In the genomic region with DNA sequence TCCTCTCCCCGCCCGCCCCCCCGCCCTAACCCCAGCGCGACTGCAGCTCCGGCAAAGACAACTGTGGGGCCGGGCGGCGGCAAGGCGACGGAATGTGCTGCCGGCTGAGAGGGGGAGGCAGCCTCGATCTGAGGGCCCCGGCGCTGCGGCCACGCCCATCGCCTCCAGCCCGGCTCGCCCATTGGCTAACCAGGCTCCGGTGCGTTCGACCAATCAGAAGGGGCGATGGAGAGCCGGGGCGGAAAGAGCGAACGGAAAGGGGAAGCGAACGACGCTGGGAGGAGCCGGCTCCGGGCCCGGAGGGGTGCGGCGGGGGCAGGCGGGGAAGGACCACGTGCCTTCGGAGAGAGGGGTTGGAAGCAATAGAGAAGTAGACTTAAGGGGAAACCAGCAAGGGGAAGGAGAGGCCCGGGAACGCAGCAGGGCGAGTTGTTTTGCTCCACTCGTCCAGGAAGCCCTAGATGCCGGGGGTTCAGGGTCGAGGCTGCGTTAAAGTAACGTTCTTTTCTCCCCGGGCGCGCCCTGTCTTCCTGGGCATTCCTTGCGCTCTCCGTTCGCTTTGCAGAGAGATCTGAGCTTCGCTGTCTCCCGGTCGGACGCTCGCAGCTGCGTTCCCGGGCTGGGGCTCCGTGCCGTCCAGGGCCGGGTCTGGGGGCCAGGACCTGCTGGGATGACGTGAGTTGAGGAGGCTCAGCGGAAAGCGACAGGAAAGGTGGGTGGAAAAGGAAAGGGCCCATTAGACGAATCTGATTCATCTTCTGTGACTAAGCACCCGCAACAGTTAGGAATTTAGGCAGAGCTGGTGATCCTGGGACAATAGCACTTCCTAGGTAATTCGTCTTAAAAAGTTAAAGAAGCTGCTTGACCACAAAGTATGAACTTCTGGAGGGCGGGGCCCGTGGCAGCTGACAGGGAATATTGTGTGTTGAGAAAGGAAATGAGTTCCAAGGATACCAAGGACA, we compare ENCODE assay signal across 1 cellular context.
TF ChIP-seq lines count a peak whose summit lies in the region.

A gene with protein sequence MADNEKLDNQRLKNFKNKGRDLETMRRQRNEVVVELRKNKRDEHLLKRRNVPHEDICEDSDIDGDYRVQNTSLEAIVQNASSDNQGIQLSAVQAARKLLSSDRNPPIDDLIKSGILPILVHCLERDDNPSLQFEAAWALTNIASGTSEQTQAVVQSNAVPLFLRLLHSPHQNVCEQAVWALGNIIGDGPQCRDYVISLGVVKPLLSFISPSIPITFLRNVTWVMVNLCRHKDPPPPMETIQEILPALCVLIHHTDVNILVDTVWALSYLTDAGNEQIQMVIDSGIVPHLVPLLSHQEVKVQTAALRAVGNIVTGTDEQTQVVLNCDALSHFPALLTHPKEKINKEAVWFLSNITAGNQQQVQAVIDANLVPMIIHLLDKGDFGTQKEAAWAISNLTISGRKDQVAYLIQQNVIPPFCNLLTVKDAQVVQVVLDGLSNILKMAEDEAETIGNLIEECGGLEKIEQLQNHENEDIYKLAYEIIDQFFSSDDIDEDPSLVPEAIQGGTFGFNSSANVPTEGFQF (minus strand): TSS at position 130 of the 962 bp plus-strand sequence. CDS start 289 bp downstream, outside the sequence.

TF ChIP-seq in IMR-90, 13 proteins besides CTCF, POLR2A, EP300 and RAD21 (continued from another document):
- TF ChIP-seq FOS (IDR thresholded peaks at IDR 0.05; ENCODE audit: low read depth, low read length) (peak; percentile 80), MXI1 (IDR thresholded peaks at IDR 0.05; ENCODE audit: borderline replicate concordance, low read depth, low read length) (peak; percentile 93), CHD1 (IDR thresholded peaks at IDR 0.05; ENCODE audit: low read depth, low read length) (peak; percentile 91; the same call in 1 of the 2 replicates), MAZ (IDR thresholded peaks at IDR 0.05; ENCODE audit: borderline replicate concordance, low read depth, low read length) (no peak; the same call in 1 of the 2 replicates), BHLHE40 (IDR thresholded peaks at IDR 0.05; ENCODE audit: low read depth, low read length) (peak; percentile 30; the same call in 1 of the 2 replicates)
